In genomic region chr2:161122772-161123530, GRCh38 we compare ENCODE assay signal across 8 cellular contexts. TPM values are rescaled to one million over a fixed set of nuclear protein-coding genes. Genes with fewer than 3 reads are reported as not detected.
DNase-seq lines count a peak whose midpoint lies in the region; ATAC-seq, FAIRE-seq and TF ChIP-seq lines count a peak whose summit lies in the region.

No MANE protein-coding gene starts in this region.

- peaks cover 0 to 27% (median 14%) of the 10 kb centered on the region in 12 donors for H3K4me1 ChIP-seq in heart left ventricle

- H3K36me3 Mint-ChIP-seq in CD14-positive monocyte, result no peaks in the 10 kb centered on the region
- no peaks in the 10 kb centered on the region for H3K36me3 Mint-ChIP-seq in activated naive CD4-positive, alpha-beta T cell treated with anti-CD3 and anti-CD28 coated beads, Interleukin-2, amount 50 U/mL, for 72 hours

- no peaks in the 10 kb centered on the region for H3K36me3 ChIP-seq in heart left ventricle

- WGBS in heart left ventricle, 4 donors, result 31 to 50% (median 39%) methylated on average over 3 of the region's 3 CpGs

- no peaks in the 10 kb centered on the region for H3K9me3 ChIP-seq in heart left ventricle

- DNase-seq in CD14-positive monocyte (ENCODE audit: low spot score) (peak; percentile 62), heart left ventricle (peak in 2 of 5 donors; percentile 31 to 41), retinal pigment epithelial cell (ENCODE audit: low read depth) (peak; percentile 80), D721Med (ENCODE audit: insufficient read length, low spot score) (no peak), GM12892 (ENCODE audit: insufficient read length) (no peak)
- no peak for DNase-seq in activated naive CD4-positive, alpha-beta T cell treated with anti-CD3 and anti-CD28 coated beads, Interleukin-2, amount 50 U/mL, for 72 hours (ENCODE audit: low spot score in 2 of 2)

- peak overlapping the region in 5 of 12 donors; percentile 3 to 25 (median 21) for H3K4me3 ChIP-seq in heart left ventricle
- no peak overlapping the region for H3K4me3 ChIP-seq in retinal pigment epithelial cell (ENCODE audit: low read length)

- no peak for TF ChIP-seq POLR2A in heart left ventricle (IDR thresholded peaks at IDR 0.05)
- TF ChIP-seq POLR2A in GM12892 (IDR thresholded peaks at IDR 0.05; ENCODE audit: low read depth, low read length), result no peak

- peaks cover 0 to 4% (median 0%) of the 10 kb centered on the region in 7 donors for H3K9me3 Mint-ChIP-seq in CD14-positive monocyte
- peaks cover 0 to 4% of the 10 kb centered on the region in 2 donors for H3K9me3 Mint-ChIP-seq in activated naive CD4-positive, alpha-beta T cell treated with anti-CD3 and anti-CD28 coated beads, Interleukin-2, amount 50 U/mL, for 72 hours

- FAIRE-seq in D721Med (lab: Jason Lieb, UNC), result no peak
- FAIRE-seq in GM12892 (lab: Jason Lieb, UNC), result no peak

- H3K4me1 Mint-ChIP-seq in CD14-positive monocyte, result peaks cover 35% of the 10 kb centered on the region

- H3K27me3 Mint-ChIP-seq in CD14-positive monocyte (ENCODE audit: low read depth in 3 of 3), result peaks cover 0 to 4% (median 2%) of the 10 kb centered on the region in 3 donors

- H3K4me3 Mint-ChIP-seq in CD14-positive monocyte, result peak overlapping the region in 1 of 2 donors; percentile 82

- H3K27ac ChIP-seq in heart left ventricle, result peak overlapping the region in 10 of 12 donors; percentile 25 to 85 (median 62)

- no peak for TF ChIP-seq RAD21 in Ishikawa (IDR thresholded peaks at IDR 0.05; ENCODE audit: low read depth)

- TF ChIP-seq CTCF in CD14-positive monocyte (IDR thresholded peaks at IDR 0.05) (no peak), heart left ventricle (IDR thresholded peaks at IDR 0.05) (no peak), retinal pigment epithelial cell (conservative IDR thresholded peaks at IDR 0.05; ENCODE audit: low read depth, low read length) (no peak), D721Med (IDR thresholded peaks at IDR 0.05; ENCODE audit: insufficient read depth, missing control alignments) (no peak)

- H3K27ac Mint-ChIP-seq in CD14-positive monocyte, result peak overlapping the region; percentile 80 to 89 (median 86)
- peak overlapping the region; percentile 12 to 34 for H3K27ac Mint-ChIP-seq in activated naive CD4-positive, alpha-beta T cell treated with anti-CD3 and anti-CD28 coated beads, Interleukin-2, amount 50 U/mL, for 72 hours

- peak; percentile 44 for ATAC-seq in GM19467 (IDR thresholded peaks at IDR 0.05; ENCODE audit: unreplicated experiment)
- ATAC-seq in activated naive CD4-positive, alpha-beta T cell treated with anti-CD3 and anti-CD28 coated beads, Interleukin-2, amount 50 U/mL, for 72 hours, result peak; percentile 88 to 91
- peak; percentile 90 to 97 (median 95) for ATAC-seq in heart left ventricle

- H3K27me3 ChIP-seq in heart left ventricle, result no peaks in the 10 kb centered on the region

- intact Hi-C loops in CD14-positive monocyte (cut with micrococcal nuclease) (loop anchor here in 1 of 2 donors (5.0 kb wide), 1 partner anchor 46 kb away; no protein-coding TSS in a partner anchor), heart left ventricle (cut with DNase I) (no loop called here)

- TF ChIP-seq EP300 in Ishikawa (IDR thresholded peaks at IDR 0.05; ENCODE audit: borderline replicate concordance), result peak; percentile 75

TF ChIP-seq in Ishikawa, 13 proteins besides CTCF, POLR2A, EP300 and RAD21:
- TF ChIP-seq CEBPB (IDR thresholded peaks at IDR 0.05) (no peak), USF1 (IDR thresholded peaks at IDR 0.05) (no peak), CREB1 (IDR thresholded peaks at IDR 0.05; ENCODE audit: low read depth) (no peak), NFIC (IDR thresholded peaks at IDR 0.05) (no peak), MAX (IDR thresholded peaks at IDR 0.05) (peak; percentile 30; the same call in 1 of the 2 replicates), EGR1 (IDR thresholded peaks at IDR 0.05) (no peak), TCF12 (IDR thresholded peaks at IDR 0.05; ENCODE audit: low read depth) (peak; percentile 59; the same call in 1 of the 2 replicates), YY1 (IDR thresholded peaks at IDR 0.05; ENCODE audit: low read depth) (no peak), TEAD4 (IDR thresholded peaks at IDR 0.05) (peak; percentile 92), ZBTB7A (IDR thresholded peaks at IDR 0.05; ENCODE audit: low read depth) (no peak), TAF1 (IDR thresholded peaks at IDR 0.05; ENCODE audit: low read depth) (0 out of 2 replicates have a peak, but pooled peaks have one; percentile 11), FOXM1 (IDR thresholded peaks at IDR 0.05; ENCODE audit: borderline replicate concordance, low read depth) (peak; percentile 35; the same call in 1 of the 2 replicates)

RNA-seq across cellular contexts. Expression of gene TANK, which starts 37.3 kb away (rescaled TPM):
- polyA plus RNA-seq in CD14-positive monocyte, result 10 to 100 TPM; 72.7 to 91.7 TPM
- total RNA-seq in activated naive CD4-positive, alpha-beta T cell treated with anti-CD3 and anti-CD28 coated beads, Interleukin-2, amount 50 U/mL, for 72 hours, result 100 to 1,000 TPM in 1 of 2 donors, 10 to 100 TPM in 1; 90.3 to 126 TPM
- total RNA-seq in heart left ventricle, result 10 to 100 TPM; 21.5 to 58.5 (median 32.4) TPM
- 10 to 100 TPM; 15.4 to 33.0 TPM for polyA plus RNA-seq in heart left ventricle
- 75.2 TPM for polyA plus RNA-seq in GM12892 (2012; ENCODE audit: missing spikeins)

Comparison
In these comparisons a context has a peak if more than half of its experiments do, and no peak if none do; other contexts are left out.
1. DNase-seq: peak in CD14-positive monocyte (single experiment) and retinal pigment epithelial cell (single experiment); none in activated naive CD4-positive, alpha-beta T cell treated with anti-CD3 and anti-CD28 coated beads, Interleukin-2, amount 50 U/mL, for 72 hours (0 of 2), D721Med (single experiment) and GM12892 (single experiment).
2. ATAC-seq: peak in every context shown above with its lines; median percentile 95 in heart left ventricle; 90 in activated naive CD4-positive, alpha-beta T cell treated with anti-CD3 and anti-CD28 coated beads, Interleukin-2, amount 50 U/mL, for 72 hours; 44 in GM19467.